In the genomic region with DNA sequence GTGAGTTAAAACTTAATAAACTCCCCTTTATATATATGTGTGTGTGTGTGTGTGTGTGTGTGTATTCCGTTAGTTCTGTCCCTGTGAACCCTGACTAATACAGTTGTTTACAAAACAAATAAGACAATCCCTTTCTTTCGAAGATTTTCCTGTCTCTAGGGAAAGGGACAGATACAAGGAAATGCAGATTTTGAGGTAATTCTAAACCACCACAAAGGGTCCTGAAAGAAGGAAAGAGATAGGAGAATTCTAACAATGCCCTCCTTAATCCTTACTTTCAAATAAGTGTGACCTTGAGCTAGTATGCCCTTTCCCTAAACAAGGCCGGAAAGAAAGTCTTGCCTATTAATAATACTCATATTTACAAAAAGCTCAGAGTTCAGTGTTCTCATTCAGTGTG, we compare ENCODE assay signal across 24 cellular contexts.
DNase-seq lines count a peak whose midpoint lies in the region; ATAC-seq, FAIRE-seq and TF ChIP-seq lines count a peak whose summit lies in the region.
"Had no signal": no experiment of that assay in that cellular context is flagged by ENCODE, and none has a peak within 500 bp of the region (broad histone marks: within the 10 kb centered on the region; RNA-seq: fewer than 3 reads in every experiment).

No MANE protein-coding gene starts in this region.

- H3K27me3 ChIP-seq in H1 (replicated peaks in 1 of 4; ENCODE audit: control insufficient read depth in 3 of 4, extremely low read depth in 1 of 4, insufficient read depth in 3 of 4, low read length in 3 of 4) (no peaks in the 10 kb centered on the region), Peyer's patch (no peaks in the 10 kb centered on the region)
- H3K27me3 ChIP-seq: BLaER1 had no signal

- no peak for FAIRE-seq in H1 (lab: Jason Lieb, UNC)
- FAIRE-seq: A204.1, GM12891, GM18507 had no signal

- H3K14ac ChIP-seq in H1 (ENCODE audit: insufficient read length) = no peak overlapping the region

- peaks cover 40% of the 10 kb centered on the region for H3K9me3 Mint-ChIP-seq in nephron progenitor cell
- H3K9me3 Mint-ChIP-seq: CD8-positive, alpha-beta T cell had no signal

- no peak overlapping the region for H4K91ac ChIP-seq in H1 (replicated peaks; ENCODE audit: insufficient read length, low read length)

- H3K4me2 ChIP-seq in H1 (ENCODE audit: insufficient read depth in 1 of 2, low read depth in 2 of 2, low read length in 2 of 2) = no peak overlapping the region
- H3K4me2 ChIP-seq: BLaER1 had no signal

- no peak overlapping the region for H2BK120ac ChIP-seq in H1 (replicated peaks; ENCODE audit: low read depth, low read length)

- no peak for ATAC-seq in SK-N-SH treated with all-trans-retinoic acid at 6 μM for 48 hours
- ATAC-seq: CD8-positive, alpha-beta T cell; HCT116 had no signal

- H3K23me2 ChIP-seq in H1 (ENCODE audit: low read depth, low read length) = no peaks in the 10 kb centered on the region

- H4K8ac ChIP-seq in H1 (ENCODE audit: extremely low read depth, insufficient read depth, low read length) = no peak overlapping the region

- peak overlapping the region; percentile 12 for H3K27ac Mint-ChIP-seq in nephron progenitor cell
- H3K27ac Mint-ChIP-seq: B cell; CD4-positive, CD25-positive, alpha-beta regulatory T cell; CD8-positive, alpha-beta T cell had no signal

- no peak overlapping the region for H3K4ac ChIP-seq in H1 (replicated peaks; ENCODE audit: insufficient read length, low read depth, low read length)

- H3K23ac ChIP-seq in H1 (ENCODE audit: insufficient read length) = no peak overlapping the region

- peak overlapping the region; percentile 54 for H3K56ac ChIP-seq in H1 (replicated peaks; ENCODE audit: insufficient read length, low read depth, low read length)

- TF ChIP-seq CTCF in H1 (IDR thresholded peaks at IDR 0.05; ENCODE audit: control extremely low read depth in 1 of 3, insufficient read depth in 1 of 3, low read depth in 1 of 3, low read length in 3 of 3) (no peak), nephron progenitor cell (IDR thresholded peaks at IDR 0.05) (no peak), Peyer's patch (IDR thresholded peaks at IDR 0.05) (no peak)

- POLR2A ChIA-PET in H1 (lab: Charles Lee; ENCODE audit: partially characterized antibody) = no interaction called here

- peaks cover 39% of the 10 kb centered on the region for H3K4me1 Mint-ChIP-seq in nephron progenitor cell
- H3K4me1 Mint-ChIP-seq: B cell; CD4-positive, CD25-positive, alpha-beta regulatory T cell had no signal

- peak overlapping the region; percentile 30; the same call in 1 of the 2 replicates for H2AFZ ChIP-seq in H1 (ENCODE audit: low read length)

- H3K36me3 Mint-ChIP-seq in nephron progenitor cell (ENCODE audit: low read depth) = peaks cover 17% of the 10 kb centered on the region
- H3K36me3 Mint-ChIP-seq: CD4-positive, CD25-positive, alpha-beta regulatory T cell; CD8-positive, alpha-beta T cell had no signal

- WGBS in H1 (ENCODE audit: extremely low coverage in 1 of 2, insufficient coverage in 1 of 2, insufficient read length in 1 of 2, insufficient replicate concordance in 2 of 2, low coverage in 1 of 2, low lambda C conversion rate in 2 of 2, missing lambda C conversion rate in 1 of 2), 2 experiments = 74% methylated on average over 3 of the region's 3 CpGs; no CpG with 5 or more reads in 1 of the 2 experiments

- TF ChIP-seq POLR2A in H1 (IDR thresholded peaks at IDR 0.05; ENCODE audit: control extremely low read depth in 1 of 2, low read depth in 2 of 2, low read length in 2 of 2) (no peak), Peyer's patch (IDR thresholded peaks at IDR 0.05) (no peak)

- no peaks in the 10 kb centered on the region for H3K79me2 ChIP-seq in H1 (ENCODE audit: control insufficient read depth in 1 of 2, insufficient read depth in 2 of 2, low read length in 2 of 2)

- H3K36me3 ChIP-seq in H1 (ENCODE audit: control insufficient read depth in 2 of 4, insufficient read depth in 4 of 4, low read length in 3 of 4) (no peaks in the 10 kb centered on the region), Peyer's patch (no peaks in the 10 kb centered on the region)
- H3K36me3 ChIP-seq: BLaER1 had no signal

- H4K20me1 ChIP-seq in H1 (replicated peaks in 1 of 2; ENCODE audit: control insufficient read depth in 1 of 2, insufficient read depth in 2 of 2, low read length in 2 of 2) = no peaks in the 10 kb centered on the region
- H4K20me1 ChIP-seq: BLaER1 had no signal

- H3K18ac ChIP-seq in H1 (ENCODE audit: extremely low read depth, low read length) = no peak overlapping the region

- H3K4me3 Mint-ChIP-seq in nephron progenitor cell = no peak overlapping the region
- H3K4me3 Mint-ChIP-seq: B cell; CD4-positive, CD25-positive, alpha-beta regulatory T cell; CD8-positive, alpha-beta T cell had no signal

- H3K9me3 ChIP-seq in H1 (ENCODE audit: insufficient read depth in 2 of 2, low read depth in 1 of 2, low read length in 1 of 2) (no peaks in the 10 kb centered on the region), Peyer's patch (no peaks in the 10 kb centered on the region)
- H3K9me3 ChIP-seq: BLaER1, Caco-2 had no signal

- DNase-seq in DMS53 (lab: John Stamatoyannopoulos, UW) = peak; percentile 73
- no peak for DNase-seq in DMS53 treated with DMSO at 0.1 percent for 48 hours (lab: John Stamatoyannopoulos, UW; ENCODE audit: unreplicated experiment)
- no peak for DNase-seq in H1 (ENCODE audit: low read depth in 1 of 2, low spot score in 2 of 2)
- DNase-seq in iPS-NIHi7 (ENCODE audit: extremely low spot score) = peak; percentile 9
- no peak for DNase-seq in nephron progenitor cell
- no peak for DNase-seq in NCI-H2196 treated with DMSO at 0.1 percent for 48 hours (lab: John Stamatoyannopoulos, UW; ENCODE audit: unreplicated experiment)
- DNase-seq in Peyer's patch = no peak
- DNase-seq: Caco-2; CD4-positive, CD25-positive, alpha-beta regulatory T cell; CD8-positive, alpha-beta T cell; DMS153; DMS79 treated with DMSO at 0.1 percent for 48 hours; GF-D8; GOT3; H7 had no signal

- no peak overlapping the region for H2BK12ac ChIP-seq in H1 (ENCODE audit: low read depth, low read length)

- H3K27ac ChIP-seq in H1 (ENCODE audit: low read depth, low read length) (no peak overlapping the region), Peyer's patch (no peak overlapping the region)
- H3K27ac ChIP-seq: 22Rv1, BLaER1, C4-2B had no signal

- TF ChIP-seq RAD21 in H1 (IDR thresholded peaks at IDR 0.05 in 1 of 2, conservative IDR thresholded peaks at IDR 0.05 in 1 of 2; ENCODE audit: low read depth in 2 of 2, low read length in 2 of 2) = no peak

- H2AK5ac ChIP-seq in H1 (ENCODE audit: low read depth, low read length) = no peak overlapping the region

- H3K9ac ChIP-seq in H1 (replicated peaks in 1 of 4; ENCODE audit: extremely low read depth in 1 of 4, low read depth in 3 of 4, low read length in 3 of 4) = no peak overlapping the region
- H3K9ac ChIP-seq: BLaER1 had no signal

- no peaks in the 10 kb centered on the region for H3K27me3 Mint-ChIP-seq in nephron progenitor cell (ENCODE audit: low read depth, poor library complexity)
- H3K27me3 Mint-ChIP-seq: B cell; CD4-positive, CD25-positive, alpha-beta regulatory T cell had no signal

- no peak overlapping the region for H2BK5ac ChIP-seq in H1 (ENCODE audit: low read depth, low read length)

- CTCF ChIA-PET in H1 (lab: Charles Lee; ENCODE audit: partially characterized antibody) = interaction anchor here (0.6 to 0.9 kb wide), 2 partner anchors 17 to 73 kb away, joined by 3 to 4 read pairs; no protein-coding TSS in a partner anchor

- no peak overlapping the region for H2BK20ac ChIP-seq in H1 (ENCODE audit: low read length)

- TF ChIP-seq EP300 in H1 (IDR thresholded peaks at IDR 0.05; ENCODE audit: borderline replicate concordance in 1 of 2, low read depth in 2 of 2, low read length in 2 of 2) = no peak

- 0 out of 7 replicates have a peak, but pooled peaks cover 0 to 7% (median 0%) of the 10 kb centered on the region in 4 experiments for H3K4me1 ChIP-seq in H1 (replicated peaks in 1 of 4; ENCODE audit: control insufficient read depth in 3 of 4, insufficient read depth in 4 of 4, low read length in 3 of 4)
- H3K4me1 ChIP-seq in Peyer's patch = no peaks in the 10 kb centered on the region
- H3K4me1 ChIP-seq: BLaER1, Caco-2 had no signal

- no peak overlapping the region for H3K4me3 ChIP-seq in H1 (ENCODE audit: extremely low read depth in 1 of 4, insufficient read depth in 2 of 4, low read depth in 3 of 4, low read length in 4 of 4)
- no peak overlapping the region for H3K4me3 ChIP-seq in Peyer's patch
- H3K4me3 ChIP-seq: BLaER1 had no signal

- no peaks in the 10 kb centered on the region for H3K79me1 ChIP-seq in H1 (ENCODE audit: low read depth, low read length)

- H2BK15ac ChIP-seq in H1 (ENCODE audit: low read length) = no peak overlapping the region

- H4K5ac ChIP-seq in H1 (ENCODE audit: insufficient read length, low read depth, low read length) = no peak overlapping the region

TF ChIP-seq in H1, 55 proteins besides CTCF, POLR2A, EP300 and RAD21 (continues in another document):
- TF ChIP-seq NANOG (IDR thresholded peaks at IDR 0.05; ENCODE audit: insufficient read depth, low read depth, low read length, poor library complexity, severe bottlenecking) = no peak
- no peak for TF ChIP-seq JUND (IDR thresholded peaks at IDR 0.05; ENCODE audit: low read length)
- TF ChIP-seq CTBP2 (IDR thresholded peaks at IDR 0.05; ENCODE audit: borderline replicate concordance, insufficient read depth, insufficient read length, low read length) = no peak
- TF ChIP-seq, protein P1, sequence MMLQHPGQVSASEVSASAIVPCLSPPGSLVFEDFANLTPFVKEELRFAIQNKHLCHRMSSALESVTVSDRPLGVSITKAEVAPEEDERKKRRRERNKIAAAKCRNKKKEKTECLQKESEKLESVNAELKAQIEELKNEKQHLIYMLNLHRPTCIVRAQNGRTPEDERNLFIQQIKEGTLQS (IDR thresholded peaks at IDR 0.05; ENCODE audit: insufficient read depth, low read depth, low read length) = no peak
- TF ChIP-seq BACH1 (IDR thresholded peaks at IDR 0.05; ENCODE audit: low read length) = no peak
- no peak for TF ChIP-seq MAFK (IDR thresholded peaks at IDR 0.05; ENCODE audit: low read depth, low read length)

TF ChIP-seq in SK-N-SH treated with all-trans-retinoic acid at 6 μM for 48 hours, 23 proteins besides CTCF, POLR2A, EP300 and RAD21:
- TF ChIP-seq TOX (CRISPR knock-in tag; IDR thresholded peaks at IDR 0.05; ENCODE audit: borderline replicate concordance) = no peak
- no peak for TF ChIP-seq CSDC2 (CRISPR knock-in tag; IDR thresholded peaks at IDR 0.05)

Comparison
In these comparisons a context has a peak if more than half of its experiments do, and no peak if none do; other contexts are left out.
1. DNase-seq: peak in DMS53 (single experiment) and iPS-NIHi7 (single experiment); none in DMS53 treated with DMSO at 0.1 percent for 48 hours (single experiment), H1 (0 of 2), nephron progenitor cell (single experiment), NCI-H2196 treated with DMSO at 0.1 percent for 48 hours (single experiment) and Peyer's patch (0 of 3).